Comparison of ENCODE assay signal across 18 cellular contexts in genomic region chr5:34694012-34694411, GRCh38. TPM values are rescaled to one million over a fixed set of nuclear protein-coding genes. Genes with fewer than 3 reads are reported as not detected.
DNase-seq lines count a peak whose midpoint lies in the region; ATAC-seq and TF ChIP-seq lines count a peak whose summit lies in the region.
"Had no signal": no experiment of that assay in that cellular context is flagged by ENCODE, and none has a peak within 500 bp of the region (broad histone marks: within the 10 kb centered on the region; RNA-seq: fewer than 3 reads in every experiment).

No MANE protein-coding gene starts in this region.

- peaks cover 22% of the 10 kb centered on the region for H3K36me3 Mint-ChIP-seq in brain
- H3K36me3 Mint-ChIP-seq: activated naive CD8-positive, alpha-beta T cell treated with anti-CD3 and anti-CD28 coated beads, Interleukin-2, amount 10 ng/mL, durations not matched to agents 7 days and 5 days; stimulated activated naive B cell treated with anti-CD40 and anti-IgM and Interleukin-4, amounts not matched to agents 10 μg/mL and 1 μg/mL and 100 μg/mL, for 72 hours had no signal

- no peak for TF ChIP-seq RAD21 in IMR-90 (IDR thresholded peaks at IDR 0.05; ENCODE audit: low read length)

- no peak overlapping the region for H2BK20ac ChIP-seq in IMR-90 (ENCODE audit: low read depth, low read length)

- no peak overlapping the region for H2BK15ac ChIP-seq in IMR-90 (ENCODE audit: low read depth, low read length)

- no peak for TF ChIP-seq POLR2A in IMR-90 (IDR thresholded peaks at IDR 0.05; ENCODE audit: low read depth, low read length)
- no peak for TF ChIP-seq POLR2A in transverse colon (IDR thresholded peaks at IDR 0.05)

- peaks cover 23% of the 10 kb centered on the region for H3K4me1 ChIP-seq in IMR-90 (ENCODE audit: control insufficient read depth, insufficient read depth, low read length)
- H3K4me1 ChIP-seq in muscle layer of duodenum (ENCODE audit: control insufficient read depth in 1 of 2, insufficient read depth in 2 of 2, low read length in 2 of 2), result peaks cover 0 to 13% of the 10 kb centered on the region in 2 donors
- peaks cover 0 to 19% (median 15%) of the 10 kb centered on the region in 4 donors for H3K4me1 ChIP-seq in transverse colon
- H3K4me1 ChIP-seq in Karpas-422 (ENCODE audit: low read length), result no peaks in the 10 kb centered on the region
- H3K4me1 ChIP-seq: BE2C had no signal

- DNase-seq in IMR-90 (no peak), transverse colon (no peak), Karpas-422 (no peak), NCI-H1417 treated with DMSO at 0.1 percent for 48 hours (lab: John Stamatoyannopoulos, UW) (no peak), posterior vena cava (ENCODE audit: low spot score) (no peak)
- DNase-seq: activated CD4-positive, CD25-positive, alpha-beta regulatory T cell treated with anti-CD3 and anti-CD28 coated beads, Interleukin-2, amount 50 U/mL, for 72 hours; activated naive CD8-positive, alpha-beta T cell treated with anti-CD3 and anti-CD28 coated beads, Interleukin-2, amount 10 ng/mL, durations not matched to agents 7 days and 5 days; BE2C; GOT3; NCI-H2171 treated with DMSO at 0.1 percent for 48 hours; NCI-H774; SJCRH30; stimulated activated naive B cell treated with anti-CD40 and anti-IgM and Interleukin-4, amounts not matched to agents 10 μg/mL and 1 μg/mL and 100 μg/mL, for 72 hours; trophoblast cell had no signal

- no peaks in the 10 kb centered on the region for H3K9me3 Mint-ChIP-seq in brain
- H3K9me3 Mint-ChIP-seq: activated naive CD8-positive, alpha-beta T cell treated with anti-CD3 and anti-CD28 coated beads, Interleukin-2, amount 10 ng/mL, durations not matched to agents 7 days and 5 days; activated T-helper 1 cell treated with anti-CD3 and anti-CD28 coated beads, Interleukin-12 subunit alpha, Interleukin-12 subunit beta, Interleukin-2, Interleukin-4 antibody, amounts not matched to agents 30 ng/mL and 10 ng/mL and 1 ng/mL, durations not matched to agents 14 hours and 24 hours and 36 hours; neural progenitor cell had no signal

- intact Hi-C loops in IMR-90 (cut with micrococcal nuclease) (loop anchor here (2.0 kb wide), 1 partner anchor 37 kb away; the partner anchor contains the start of gene RAI14), transverse colon (cut with DNase I; ENCODE audit: low total_unique reads) (no loop called here), posterior vena cava (cut with DNase I) (no loop called here)

- H4K20me1 ChIP-seq in IMR-90 (ENCODE audit: insufficient read depth, low read length) (peaks cover 89% of the 10 kb centered on the region), Karpas-422 (ENCODE audit: insufficient read depth, low read depth, low read length) (no peaks in the 10 kb centered on the region)

- H3K14ac ChIP-seq in IMR-90 (replicated peaks; ENCODE audit: low read depth, low read length), result no peak overlapping the region

- no peak for ATAC-seq in IMR-90 (ENCODE audit: low read depth)
- ATAC-seq: stimulated activated naive B cell treated with anti-CD40 and anti-IgM and Interleukin-4, amounts not matched to agents 10 μg/mL and 1 μg/mL and 100 μg/mL, for 72 hours had no signal

- H3K4me2 ChIP-seq in IMR-90 (ENCODE audit: low read depth, low read length), result peak overlapping the region; percentile 3; the same call in 1 of the 2 replicates
- no peak overlapping the region for H3K4me2 ChIP-seq in Karpas-422 (ENCODE audit: low read depth, low read length, poor library complexity, severe bottlenecking)
- H3K4me2 ChIP-seq: neural progenitor cell had no signal

- no CpG with 5 or more reads among the region's 1 CpG for WGBS in IMR-90 (ENCODE audit: extremely low coverage in 2 of 2, insufficient read length in 1 of 2), 2 experiments
- 72 to 75% methylated on average over 1 of the region's 1 CpG for WGBS in transverse colon (ENCODE audit: low coverage in 1 of 2), 2 donors

- peak overlapping the region; percentile 31 for H3K23ac ChIP-seq in IMR-90 (ENCODE audit: low read depth, low read length)

- CTCF ChIA-PET in IMR-90 (lab: Yijun Ruan, JAX), result no interaction called here

- H3K9me3 ChIP-seq in IMR-90 (ENCODE audit: control insufficient read depth, insufficient read depth, low read length) (no peaks in the 10 kb centered on the region), muscle layer of duodenum (ENCODE audit: control insufficient read depth in 1 of 2, low read length in 2 of 2) (no peaks in the 10 kb centered on the region), transverse colon (no peaks in the 10 kb centered on the region), Karpas-422 (ENCODE audit: low read length) (no peaks in the 10 kb centered on the region)
- H3K9me3 ChIP-seq: BE2C, SJCRH30 had no signal

- H4K91ac ChIP-seq in IMR-90 (ENCODE audit: insufficient read depth, low read depth, low read length), result no peak overlapping the region

- peaks cover 40% of the 10 kb centered on the region for H3K9me1 ChIP-seq in IMR-90 (ENCODE audit: insufficient read depth, low read length)

- H2AFZ ChIP-seq in IMR-90 (replicated peaks; ENCODE audit: low read length, poor library complexity) (no peak overlapping the region), Karpas-422 (ENCODE audit: low read length) (no peak overlapping the region)
- H2AFZ ChIP-seq: neural progenitor cell had no signal

- H3K9ac ChIP-seq in IMR-90 (ENCODE audit: low read depth, low read length), result no peak overlapping the region
- no peak overlapping the region for H3K9ac ChIP-seq in Karpas-422 (ENCODE audit: low read length)
- H3K9ac ChIP-seq: neural progenitor cell had no signal

- TF ChIP-seq EP300 in transverse colon (IDR thresholded peaks at IDR 0.05; ENCODE audit: low read depth), result no peak

- no peak overlapping the region for H2BK120ac ChIP-seq in IMR-90 (ENCODE audit: low read depth, low read length)

- peak overlapping the region; percentile 48 for H2BK5ac ChIP-seq in IMR-90 (ENCODE audit: low read depth, low read length, poor library complexity, severe bottlenecking)

- peak overlapping the region in 1 of 5 experiments; percentile 33 for H3K4me3 Mint-ChIP-seq in brain
- H3K4me3 Mint-ChIP-seq: activated naive CD8-positive, alpha-beta T cell treated with anti-CD3 and anti-CD28 coated beads, Interleukin-2, amount 10 ng/mL, durations not matched to agents 7 days and 5 days; activated T-helper 1 cell treated with anti-CD3 and anti-CD28 coated beads, Interleukin-12 subunit alpha, Interleukin-12 subunit beta, Interleukin-2, Interleukin-4 antibody, amounts not matched to agents 30 ng/mL and 10 ng/mL and 1 ng/mL, durations not matched to agents 14 hours and 24 hours and 36 hours; neural progenitor cell; stimulated activated naive B cell treated with anti-CD40 and anti-IgM and Interleukin-4, amounts not matched to agents 10 μg/mL and 1 μg/mL and 100 μg/mL, for 72 hours had no signal

- BruUV-seq in IMR-90 (replicated peaks; lab: Mats Ljungman, UMichigan), result no TSS peak

- H3K56ac ChIP-seq in IMR-90 (ENCODE audit: extremely low read depth, insufficient read depth, low read length), result no peak overlapping the region

- peak overlapping the region in 4 of 5 experiments; percentile 58 to 79 (median 76) for H3K27ac Mint-ChIP-seq in brain
- H3K27ac Mint-ChIP-seq: activated naive CD8-positive, alpha-beta T cell treated with anti-CD3 and anti-CD28 coated beads, Interleukin-2, amount 10 ng/mL, durations not matched to agents 7 days and 5 days; activated T-helper 1 cell treated with anti-CD3 and anti-CD28 coated beads, Interleukin-12 subunit alpha, Interleukin-12 subunit beta, Interleukin-2, Interleukin-4 antibody, amounts not matched to agents 30 ng/mL and 10 ng/mL and 1 ng/mL, durations not matched to agents 14 hours and 24 hours and 36 hours; stimulated activated naive B cell treated with anti-CD40 and anti-IgM and Interleukin-4, amounts not matched to agents 10 μg/mL and 1 μg/mL and 100 μg/mL, for 72 hours had no signal

- POLR2A ChIA-PET in IMR-90 (lab: Charles Lee; ENCODE audit: unreplicated experiment), result no interaction called here

- no peak overlapping the region for H2AK9ac ChIP-seq in IMR-90 (replicated peaks; ENCODE audit: low read depth, low read length, poor library complexity)

- no peak for TF ChIP-seq CTCF in IMR-90 (conservative IDR thresholded peaks at IDR 0.05; ENCODE audit: low read depth, low read length)
- TF ChIP-seq CTCF in brain (conservative IDR thresholded peaks at IDR 0.05), result no peak
- no peak for TF ChIP-seq CTCF in transverse colon (IDR thresholded peaks at IDR 0.05)

- peak overlapping the region; percentile 31; the same call in 1 of the 2 replicates for H3K27ac ChIP-seq in IMR-90 (ENCODE audit: insufficient read depth, low read length)
- H3K27ac ChIP-seq in muscle layer of duodenum (ENCODE audit: low read length), result peak overlapping the region; percentile 13
- peak overlapping the region in 3 of 4 donors; percentile 20 to 60 (median 45) for H3K27ac ChIP-seq in transverse colon
- no peak overlapping the region for H3K27ac ChIP-seq in Karpas-422 (ENCODE audit: low read length)
- H3K27ac ChIP-seq: neural progenitor cell, SJCRH30 had no signal

- dilution Hi-C loops in IMR-90 (cut with HindIII; ENCODE audit: low sequenced_read_pairs, unreplicated experiment), result no loop called here

- H3K9me2 ChIP-seq in Karpas-422 (replicated peaks; ENCODE audit: insufficient read depth, low read length), result no peaks in the 10 kb centered on the region

- no peak overlapping the region for H3K4ac ChIP-seq in IMR-90 (ENCODE audit: low read depth, low read length)

- H2AK5ac ChIP-seq in IMR-90 (ENCODE audit: low read depth, low read length), result no peak overlapping the region

- no peaks in the 10 kb centered on the region for H3K79me2 ChIP-seq in Karpas-422 (ENCODE audit: low read length)

- H3K27me3 ChIP-seq in IMR-90 (ENCODE audit: control insufficient read depth, insufficient read depth, low read length) (no peaks in the 10 kb centered on the region), muscle layer of duodenum (ENCODE audit: low read depth, low read length) (no peaks in the 10 kb centered on the region), transverse colon (no peaks in the 10 kb centered on the region), Karpas-422 (ENCODE audit: low read length) (no peaks in the 10 kb centered on the region)
- H3K27me3 ChIP-seq: BE2C, neural progenitor cell, SJCRH30 had no signal

- peaks cover 14 to 76% of the 10 kb centered on the region in 2 experiments for H3K79me1 ChIP-seq in IMR-90 (ENCODE audit: low read depth in 1 of 2, low read length in 2 of 2)

- in situ Hi-C loops in IMR-90 (cut with MboI; ENCODE audit: low sequenced_read_pairs), result no loop called here
- in situ Hi-C loops in transverse colon (cut with MboI; ENCODE audit: low pct_ligation_motif_present in 1 of 4, low pct_unique_long_range_greater_than_20kb in 1 of 4, low sequenced_read_pairs in 3 of 4), result no loop called here

- H4K5ac ChIP-seq in IMR-90 (ENCODE audit: low read depth, low read length), result no peak overlapping the region

- H3K36me3 ChIP-seq in IMR-90 (ENCODE audit: control insufficient read depth, insufficient read depth, low read length) (peaks cover 31% of the 10 kb centered on the region), muscle layer of duodenum (ENCODE audit: control insufficient read depth in 1 of 2, insufficient read depth in 2 of 2, low read length in 2 of 2) (peaks cover 0 to 3% of the 10 kb centered on the region in 2 donors), transverse colon (no peaks in the 10 kb centered on the region), Karpas-422 (ENCODE audit: insufficient read depth, low read length) (no peaks in the 10 kb centered on the region)
- H3K36me3 ChIP-seq: BE2C, neural progenitor cell had no signal

- peaks cover 39% of the 10 kb centered on the region for H3K4me1 Mint-ChIP-seq in brain
- H3K4me1 Mint-ChIP-seq: stimulated activated naive B cell treated with anti-CD40 and anti-IgM and Interleukin-4, amounts not matched to agents 10 μg/mL and 1 μg/mL and 100 μg/mL, for 72 hours had no signal

- H4K8ac ChIP-seq in IMR-90 (ENCODE audit: low read depth in 2 of 2, low read length in 2 of 2), result no peak overlapping the region

- H3K27me3 Mint-ChIP-seq in brain, result no peaks in the 10 kb centered on the region
- H3K27me3 Mint-ChIP-seq: activated naive CD8-positive, alpha-beta T cell treated with anti-CD3 and anti-CD28 coated beads, Interleukin-2, amount 10 ng/mL, durations not matched to agents 7 days and 5 days; stimulated activated naive B cell treated with anti-CD40 and anti-IgM and Interleukin-4, amounts not matched to agents 10 μg/mL and 1 μg/mL and 100 μg/mL, for 72 hours had no signal

- H3K4me3 ChIP-seq in IMR-90 (ENCODE audit: insufficient read depth, low read depth, low read length) (no peak overlapping the region), muscle layer of duodenum (ENCODE audit: low read depth in 1 of 2, low read length in 2 of 2) (no peak overlapping the region), transverse colon (no peak overlapping the region), Karpas-422 (ENCODE audit: low read length) (no peak overlapping the region)
- H3K4me3 ChIP-seq: neural progenitor cell, SJCRH30 had no signal

- H3K18ac ChIP-seq in IMR-90 (ENCODE audit: low read depth, low read length), result no peak overlapping the region

RNA-seq across cellular contexts. Expression of gene RAI14, which starts 37.9 kb away (rescaled TPM):
- 267 and 361 TPM in 2 replicates for total RNA-seq in IMR-90 (2012; rRNA removed)
- polyA plus RNA-seq in IMR-90 (2012; rRNA removed), result 191 and 221 TPM in 2 replicates
- polyA plus RNA-seq in IMR-90 (2012; cell fraction: cytosol; rRNA removed), result 68.3 and 80.0 TPM in 2 replicates
- polyA plus RNA-seq in IMR-90 (2012; cell fraction: nucleus; rRNA removed; ENCODE audit: low replicate concordance), result 60.2 and 146 TPM in 2 replicates
- 13.1 TPM for polyA plus RNA-seq in brain (ENCODE audit: insufficient read depth, low read depth, low replicate concordance)
- 10 to 100 TPM; 13.9 to 18.3 (median 15.3) TPM for total RNA-seq in transverse colon
- not detected in 2 replicates for total RNA-seq in Karpas-422 (2014; rRNA removed; shearing (Covaris generic); ENCODE audit: low replicate concordance)
- 100 to 1,000 TPM in 1 of 2 donors, 10 to 100 TPM in 1; 76.1 to 160 TPM for total RNA-seq in posterior vena cava

Comparison
In these comparisons a context has a peak if more than half of its experiments do, and no peak if none do; other contexts are left out.
1. RNA of gene RAI14, which starts 37.9 kb away (total RNA-seq): 267 to 361 TPM in IMR-90, 76.1 to 160 TPM in posterior vena cava and 13.9 to 18.3 TPM in transverse colon; not detected in Karpas-422; every median in the first group is over 10 times any median in the second.